8 cellular contexts compared by ENCODE assay signal in the genomic region with DNA sequence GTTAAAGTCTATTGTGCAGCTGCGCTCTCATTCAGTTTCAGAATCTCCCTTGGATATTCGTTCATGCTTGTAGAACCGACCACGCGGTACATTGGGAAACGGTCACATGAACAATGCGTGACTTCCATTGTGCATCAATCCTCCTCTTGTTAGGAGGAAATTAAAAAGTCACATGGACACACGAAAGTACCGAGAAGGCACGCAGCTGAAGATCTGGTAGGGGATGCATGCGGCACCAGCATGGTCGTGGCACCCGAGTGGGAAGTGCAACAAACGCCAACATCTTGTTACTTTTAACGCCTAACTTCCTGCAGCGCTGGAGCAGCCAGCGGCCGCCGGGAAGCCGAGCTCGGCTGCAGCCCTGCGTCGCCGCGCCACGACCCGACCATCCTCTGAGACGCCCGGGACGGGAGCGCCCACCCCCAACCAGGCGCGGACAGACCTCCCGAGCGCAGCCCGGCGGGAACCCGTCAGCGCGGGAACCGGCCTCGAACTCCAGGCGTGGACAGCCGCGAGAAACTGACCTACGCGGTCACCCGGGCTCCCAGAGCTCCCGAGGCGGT. TPM values are rescaled to one million over a fixed set of nuclear protein-coding genes. Genes with fewer than 3 reads are reported as not detected.
DNase-seq lines count a peak whose midpoint lies in the region; ATAC-seq and TF ChIP-seq lines count a peak whose summit lies in the region.

No MANE protein-coding gene starts in this region.

- in situ Hi-C loops in G401 (cut with HindIII; ENCODE audit: low sequenced_read_pairs): no loop called here

- H3K27me3 ChIP-seq in HUES48 (ENCODE audit: control insufficient read depth, insufficient read depth, low read length) (no peaks in the 10 kb centered on the region), thoracic aorta (replicated peaks; ENCODE audit: insufficient read depth) (no peaks in the 10 kb centered on the region)
- H3K27me3 ChIP-seq in naive thymus-derived CD4-positive, alpha-beta T cell (ENCODE audit: control insufficient read depth in 2 of 2, insufficient read depth in 2 of 2, low read length in 2 of 2): no peaks in the 10 kb centered on the region

- peak overlapping the region; percentile 87 for H3K4me3 Mint-ChIP-seq in activated T-helper 17 cell treated with anti-CD3 and anti-CD28 coated beads, Interleukin-2, amount 50 U/mL, for 72 hours
- peak overlapping the region; percentile 82 to 91 (median 88) for H3K4me3 Mint-ChIP-seq in naive thymus-derived CD4-positive, alpha-beta T cell

- peaks cover 52% of the 10 kb centered on the region for H3K4me1 ChIP-seq in HUES48 (ENCODE audit: control insufficient read depth, insufficient read depth, low read length)
- peaks cover 0 to 6% of the 10 kb centered on the region in 2 donors for H3K4me1 ChIP-seq in naive thymus-derived CD4-positive, alpha-beta T cell (ENCODE audit: control insufficient read depth in 2 of 2, insufficient read depth in 2 of 2, low read length in 2 of 2)
- H3K4me1 ChIP-seq in thoracic aorta (ENCODE audit: control insufficient read depth in 1 of 2, low read depth in 2 of 2): peaks cover 0 to 12% of the 10 kb centered on the region in 2 donors

- no peak for TF ChIP-seq CTCF in thoracic aorta (IDR thresholded peaks at IDR 0.05)

- H3K36me3 ChIP-seq in HUES48 (ENCODE audit: control insufficient read depth, insufficient read depth, low read length) (no peaks in the 10 kb centered on the region), thoracic aorta (no peaks in the 10 kb centered on the region)
- H3K36me3 ChIP-seq in naive thymus-derived CD4-positive, alpha-beta T cell (ENCODE audit: control insufficient read depth in 2 of 3, insufficient read depth in 3 of 3, low read length in 3 of 3): no peaks in the 10 kb centered on the region

- CTCF ChIA-PET in naive thymus-derived CD4-positive, alpha-beta T cell (lab: Charles Lee): no interaction called here

- no peaks in the 10 kb centered on the region for H3K9me3 Mint-ChIP-seq in activated T-helper 17 cell treated with anti-CD3 and anti-CD28 coated beads, Interleukin-2, amount 50 U/mL, for 72 hours
- no peaks in the 10 kb centered on the region for H3K9me3 Mint-ChIP-seq in naive thymus-derived CD4-positive, alpha-beta T cell

- peak overlapping the region; percentile 85 for H3K9ac ChIP-seq in HUES48 (ENCODE audit: low read depth, low read length)

- POLR2A ChIA-PET in naive thymus-derived CD4-positive, alpha-beta T cell (lab: Charles Lee): no interaction called here

- peak overlapping the region; percentile 54 for H3K27ac Mint-ChIP-seq in activated T-helper 17 cell treated with anti-CD3 and anti-CD28 coated beads, Interleukin-2, amount 50 U/mL, for 72 hours
- H3K27ac Mint-ChIP-seq in naive thymus-derived CD4-positive, alpha-beta T cell: peak overlapping the region in 4 of 9 donors; percentile 1 to 65 (median 11)

- intact Hi-C loops in naive thymus-derived CD4-positive, alpha-beta T cell (cut with micrococcal nuclease): loop anchor here (1.0 to 10.0 kb wide), 5 partner anchors 29 to 1695 kb away; partner anchors contain the start of genes IMPACT (in 2 of the 2), SS18 (in 1 of the 2) and ZNF521 (in 1 of the 2)

- H3K4me3 ChIP-seq in HUES48 (ENCODE audit: low read depth, low read length) (peak overlapping the region; percentile 82), thoracic aorta (peak overlapping the region; percentile 85)
- H3K4me3 ChIP-seq in naive thymus-derived CD4-positive, alpha-beta T cell (ENCODE audit: low read length): peak overlapping the region; percentile 71

- peak; percentile 57 for DNase-seq in G401 (ENCODE audit: low spot score)
- peak; percentile 53 to 78 for DNase-seq in NOMO-1 (lab: John Stamatoyannopoulos, UW; ENCODE audit: unreplicated experiment in 2 of 2)
- DNase-seq in fibroblast of the conjunctiva (ENCODE audit: low read depth): peak; percentile 40
- peak in 6 of 9 donors; percentile 5 to 25 (median 22) for DNase-seq in naive thymus-derived CD4-positive, alpha-beta T cell
- DNase-seq in thoracic aorta (ENCODE audit: low spot score): peak; percentile 7
- DNase-seq in GM19238 (ENCODE audit: insufficient read length, low spot score): no peak

- H3K9me3 ChIP-seq in HUES48 (ENCODE audit: control insufficient read depth, insufficient read depth, low read length): no peaks in the 10 kb centered on the region
- H3K9me3 ChIP-seq in naive thymus-derived CD4-positive, alpha-beta T cell (ENCODE audit: control insufficient read depth in 2 of 3, low read length in 3 of 3): no peaks in the 10 kb centered on the region
- no peaks in the 10 kb centered on the region for H3K9me3 ChIP-seq in thoracic aorta

- no peaks in the 10 kb centered on the region for H3K36me3 Mint-ChIP-seq in activated T-helper 17 cell treated with anti-CD3 and anti-CD28 coated beads, Interleukin-2, amount 50 U/mL, for 72 hours (ENCODE audit: low read depth)
- H3K36me3 Mint-ChIP-seq in naive thymus-derived CD4-positive, alpha-beta T cell: no peaks in the 10 kb centered on the region

- ATAC-seq in activated T-helper 17 cell treated with anti-CD3 and anti-CD28 coated beads, Interleukin-2, amount 50 U/mL, for 72 hours (replicated peaks): peak; percentile 36
- peak; percentile 43 for ATAC-seq in naive thymus-derived CD4-positive, alpha-beta T cell
- peak; percentile 59 for ATAC-seq in thoracic aorta (ENCODE audit: insufficient number of reproducible peaks, low FRiP score, low read depth)

- no peaks in the 10 kb centered on the region for H3K27me3 Mint-ChIP-seq in activated T-helper 17 cell treated with anti-CD3 and anti-CD28 coated beads, Interleukin-2, amount 50 U/mL, for 72 hours
- peaks cover 3 to 39% (median 4%) of the 10 kb centered on the region in 5 donors for H3K27me3 Mint-ChIP-seq in naive thymus-derived CD4-positive, alpha-beta T cell

- H3K27ac ChIP-seq in HUES48 (ENCODE audit: low read depth, low read length) (peak overlapping the region; percentile 79), thoracic aorta (peak overlapping the region; percentile 74 to 76)
- no peak overlapping the region for H3K27ac ChIP-seq in naive thymus-derived CD4-positive, alpha-beta T cell (ENCODE audit: low read depth, low read length)

- H3K4me1 Mint-ChIP-seq in activated T-helper 17 cell treated with anti-CD3 and anti-CD28 coated beads, Interleukin-2, amount 50 U/mL, for 72 hours: peaks cover 14% of the 10 kb centered on the region
- H3K4me1 Mint-ChIP-seq in naive thymus-derived CD4-positive, alpha-beta T cell: peaks cover 0 to 24% (median 12%) of the 10 kb centered on the region in 7 donors

RNA-seq across cellular contexts. Expression of gene OSBPL1A, which starts 0.4 kb away (rescaled TPM):
- 75.8 and 78.6 TPM in 2 replicates for total RNA-seq in G401 (2014; rRNA removed; shearing (Covaris generic))
- total RNA-seq in activated T-helper 17 cell treated with anti-CD3 and anti-CD28 coated beads, Interleukin-2, amount 50 U/mL, for 72 hours: 1 to 10 TPM; 2.8 to 4.1 TPM
- total RNA-seq in naive thymus-derived CD4-positive, alpha-beta T cell: 1 to 10 TPM; 1.8 to 7.7 (median 4.3) TPM
- 1 to 10 TPM; 2.6 to 2.9 TPM for polyA plus RNA-seq in naive thymus-derived CD4-positive, alpha-beta T cell
- total RNA-seq in thoracic aorta: 10 to 100 TPM; 35.1 to 53.7 TPM

RNA-seq across cellular contexts. Expression of gene IMPACT, which starts 29.3 kb away (rescaled TPM):
- 32.1 and 47.6 TPM in 2 replicates for total RNA-seq in G401 (2014; rRNA removed; shearing (Covaris generic))
- 10 to 100 TPM in 1 of 2 donors, 1 to 10 TPM in 1; 8.9 to 13.0 TPM for total RNA-seq in activated T-helper 17 cell treated with anti-CD3 and anti-CD28 coated beads, Interleukin-2, amount 50 U/mL, for 72 hours
- total RNA-seq in naive thymus-derived CD4-positive, alpha-beta T cell: 10 to 100 TPM in 4 of 5 experiments, 1 to 10 TPM in 1; 7.8 to 17.5 (median 15.5) TPM
- 10 to 100 TPM in 1 of 2 donors, 1 to 10 TPM in 1; 9.8 to 21.1 TPM for polyA plus RNA-seq in naive thymus-derived CD4-positive, alpha-beta T cell
- total RNA-seq in thoracic aorta: 10 to 100 TPM; 21.5 to 28.7 TPM
